In genomic region chr12:72511906-72512305, GRCh38 we compare ENCODE assay signal across 18 cellular contexts.
A peak's percentile ranks its signal among the peaks of the same experiment; 100 is the strongest.
DNase-seq lines count a peak whose midpoint lies in the region; ATAC-seq and TF ChIP-seq lines count a peak whose summit lies in the region.
"Had no signal": no experiment of that assay in that cellular context is flagged by ENCODE, and none has a peak within 500 bp of the region (broad histone marks: within the 10 kb centered on the region; RNA-seq: fewer than 3 reads in every experiment).

No MANE protein-coding gene starts in this region.

- peak; percentile 49 for DNase-seq in AG09319 (ENCODE audit: extremely low read depth, low read depth)
- DNase-seq in SK-N-MC (ENCODE audit: low read depth, low spot score) = no peak
- DNase-seq in fibroblast of pulmonary artery (ENCODE audit: low read depth) = peak; percentile 37
- DNase-seq in non-pigmented ciliary epithelial cell (ENCODE audit: low read depth) = peak; percentile 60
- DNase-seq in naive thymus-derived CD8-positive, alpha-beta T cell = no peak
- DNase-seq in activated naive CD4-positive, alpha-beta T cell treated with Interleukin-2 at 50 U/mL for 16 hours = no peak
- DNase-seq in GM03348 (ENCODE audit: low spot score) = no peak
- DNase-seq: activated CD4-positive, alpha-beta memory T cell treated with anti-CD3 and anti-CD28 coated beads, Interleukin-2, amount 10 ng/mL, durations not matched to agents 7 days and 5 days; activated effector memory CD4-positive, alpha-beta T cell treated with Interleukin-2 at 50 U/mL for 16 hours; caudate nucleus; GDM1; naive B cell; NCI-H1105; NCI-H524; RPMI8226 had no signal

- H3K36me3 ChIP-seq in SK-N-MC (ENCODE audit: insufficient read depth, low read length) = 0 out of 2 replicates have a peak, but pooled peaks cover 5% of the 10 kb centered on the region

- H3K36me3 Mint-ChIP-seq in naive thymus-derived CD8-positive, alpha-beta T cell = no peaks in the 10 kb centered on the region
- H3K36me3 Mint-ChIP-seq: naive B cell had no signal

- no peaks in the 10 kb centered on the region for H3K4me1 Mint-ChIP-seq in naive thymus-derived CD8-positive, alpha-beta T cell
- H3K4me1 Mint-ChIP-seq: activated CD4-positive, alpha-beta memory T cell treated with anti-CD3 and anti-CD28 coated beads, Interleukin-2, amount 10 ng/mL, durations not matched to agents 7 days and 5 days; naive B cell had no signal

- ATAC-seq in GM18868 (IDR thresholded peaks at IDR 0.05; ENCODE audit: unreplicated experiment) = no peak
- no peak for ATAC-seq in naive thymus-derived CD8-positive, alpha-beta T cell
- ATAC-seq: esophagus mucosa had no signal

- H3K4me3 ChIP-seq in SK-N-MC = peak overlapping the region; percentile 23; the same call in 1 of the 2 replicates
- H3K4me3 ChIP-seq in fibroblast of pulmonary artery (replicated peaks; ENCODE audit: low read depth, low read length) = no peak overlapping the region

- TF ChIP-seq CTCF in AG09319 (IDR thresholded peaks at IDR 0.05; ENCODE audit: low read depth, low read length) (no peak), fibroblast of pulmonary artery (IDR thresholded peaks at IDR 0.05; ENCODE audit: low read length, missing control alignments) (no peak)

- no peak overlapping the region for H3K27ac Mint-ChIP-seq in naive thymus-derived CD8-positive, alpha-beta T cell
- H3K27ac Mint-ChIP-seq: activated CD4-positive, alpha-beta memory T cell treated with anti-CD3 and anti-CD28 coated beads, Interleukin-2, amount 10 ng/mL, durations not matched to agents 7 days and 5 days; naive B cell had no signal

- H3K27ac ChIP-seq in SK-N-MC = peak overlapping the region; percentile 20; the same call in 1 of the 2 replicates
- H3K27ac ChIP-seq: C4-2B had no signal

- no peaks in the 10 kb centered on the region for H3K9me3 ChIP-seq in SK-N-MC (ENCODE audit: low read depth, low read length)

- no peak overlapping the region for H3K4me3 Mint-ChIP-seq in naive thymus-derived CD8-positive, alpha-beta T cell
- H3K4me3 Mint-ChIP-seq: activated CD4-positive, alpha-beta memory T cell treated with anti-CD3 and anti-CD28 coated beads, Interleukin-2, amount 10 ng/mL, durations not matched to agents 7 days and 5 days; naive B cell had no signal

- H3K27me3 Mint-ChIP-seq in naive thymus-derived CD8-positive, alpha-beta T cell = no peaks in the 10 kb centered on the region
- H3K27me3 Mint-ChIP-seq: activated CD4-positive, alpha-beta memory T cell treated with anti-CD3 and anti-CD28 coated beads, Interleukin-2, amount 10 ng/mL, durations not matched to agents 7 days and 5 days; naive B cell had no signal

- POLR2A ChIA-PET in naive thymus-derived CD8-positive, alpha-beta T cell (lab: Charles Lee) = no interaction called here

- peaks cover under 1 to 29% (median 10%) of the 10 kb centered on the region in 9 donors for H3K9me3 Mint-ChIP-seq in naive thymus-derived CD8-positive, alpha-beta T cell
- H3K9me3 Mint-ChIP-seq: activated CD4-positive, alpha-beta memory T cell treated with anti-CD3 and anti-CD28 coated beads, Interleukin-2, amount 10 ng/mL, durations not matched to agents 7 days and 5 days had no signal

- peak overlapping the region; percentile 5 for H3K9ac ChIP-seq in SK-N-MC (ENCODE audit: insufficient read length)

Comparison
In these comparisons a context has a peak if more than half of its experiments do, and no peak if none do; other contexts are left out.
1. DNase-seq: peak in AG09319 (single experiment), fibroblast of pulmonary artery (single experiment) and non-pigmented ciliary epithelial cell (single experiment); none in SK-N-MC (single experiment), naive thymus-derived CD8-positive, alpha-beta T cell (0 of 10), activated naive CD4-positive, alpha-beta T cell treated with Interleukin-2 at 50 U/mL for 16 hours (single experiment) and GM03348 (single experiment).